2 cellular contexts compared by ENCODE assay signal in genomic region chr1:153478047-153478691, GRCh38.
TF ChIP-seq lines count a peak whose summit lies in the region.

No MANE protein-coding gene starts in this region.

TF ChIP-seq in HEK293, 187 proteins besides CTCF, POLR2A, EP300 and RAD21:
- TF ChIP-seq ZNF394 (tag by site-specific recombination; IDR thresholded peaks at IDR 0.05; ENCODE audit: borderline replicate concordance) = no peak
- TF ChIP-seq ZNF548 (tag by site-specific recombination; IDR thresholded peaks at IDR 0.05) = no peak
- peak; percentile 20 for TF ChIP-seq ZIC2 (tag by site-specific recombination; IDR thresholded peaks at IDR 0.05)
- TF ChIP-seq PRDM1 (tag by site-specific recombination; IDR thresholded peaks at IDR 0.05) = peak; percentile 59; the same call in 1 of the 2 replicates

TF ChIP-seq in H1, 55 proteins besides CTCF, POLR2A, EP300 and RAD21:
- TF ChIP-seq TAF7 (optimal IDR thresholded peaks at IDR 0.05; ENCODE audit: borderline replicate concordance, low read depth, low read length) = no peak
- no peak for TF ChIP-seq SUZ12 (IDR thresholded peaks at IDR 0.05; ENCODE audit: low read length)
- TF ChIP-seq POU5F1 (IDR thresholded peaks at IDR 0.05; ENCODE audit: low read depth, low read length) = no peak
- no peak for TF ChIP-seq BACH1 (IDR thresholded peaks at IDR 0.05; ENCODE audit: low read length)
- TF ChIP-seq YY1 (IDR thresholded peaks at IDR 0.05; ENCODE audit: low read depth, low read length) = no peak
- no peak for TF ChIP-seq CREB1 (IDR thresholded peaks at IDR 0.05)
- no peak for TF ChIP-seq POLR2AphosphoS5 (IDR thresholded peaks at IDR 0.05; ENCODE audit: low read depth, low read length)
- TF ChIP-seq EGR1 (IDR thresholded peaks at IDR 0.05; ENCODE audit: borderline replicate concordance, low read depth, low read length) = no peak
TF ChIP-seq in H1: peak in this region for 0.
